21 cellular contexts compared by ENCODE assay signal in the genomic region with DNA sequence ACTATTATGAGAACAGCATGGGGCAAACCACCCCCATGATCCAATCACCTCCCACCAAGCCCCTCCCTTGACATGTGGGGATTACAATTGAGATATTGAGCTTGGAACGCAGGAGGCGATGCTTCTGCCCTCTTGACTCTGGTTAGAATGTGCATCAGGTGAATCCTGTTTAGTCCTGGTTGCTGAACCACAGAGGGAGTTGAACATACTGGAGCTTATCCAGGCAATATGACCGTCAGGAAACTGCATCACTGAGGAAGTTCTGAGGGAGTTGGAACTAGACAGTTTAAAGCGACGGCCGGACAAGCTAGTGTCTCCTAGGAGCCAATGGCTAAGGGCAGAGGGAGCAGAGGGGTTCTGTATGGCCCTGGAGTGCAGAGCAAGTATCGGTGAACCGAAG. TPM values are rescaled to one million over a fixed set of nuclear protein-coding genes. Genes with fewer than 3 reads are reported as not detected.
A peak's percentile ranks its signal among the peaks of the same experiment; 100 is the strongest.
DNase-seq lines count a peak whose midpoint lies in the region; ATAC-seq and TF ChIP-seq lines count a peak whose summit lies in the region.
"Had no signal": no experiment of that assay in that cellular context is flagged by ENCODE, and none has a peak within 500 bp of the region (broad histone marks: within the 10 kb centered on the region; RNA-seq: fewer than 3 reads in every experiment).

No MANE protein-coding gene starts in this region.

- H3K36me3 Mint-ChIP-seq in MCF 10A (ENCODE audit: insufficient read depth, unreplicated experiment) (peaks cover 39% of the 10 kb centered on the region), immature natural killer cell (peaks cover 13 to 36% (median 22%) of the 10 kb centered on the region in 3 donors)

- TF ChIP-seq CTCF in MCF 10A (IDR thresholded peaks at IDR 0.05; ENCODE audit: unreplicated experiment), result no peak

- BruUV-seq in MCF 10A (replicated peaks; lab: Mats Ljungman, UMichigan), result no TSS peak

- H3K4me1 Mint-ChIP-seq in MCF 10A (ENCODE audit: insufficient read depth, unreplicated experiment) (peaks cover 9% of the 10 kb centered on the region), immature natural killer cell (no peaks in the 10 kb centered on the region)

- H3K27ac Mint-ChIP-seq in MCF 10A (ENCODE audit: low read depth, unreplicated experiment), result peak overlapping the region; percentile 73
- H3K27ac Mint-ChIP-seq in immature natural killer cell, result peak overlapping the region in 1 of 6 donors; percentile 8
- H3K27ac Mint-ChIP-seq: activated CD8-positive, alpha-beta memory T cell treated with anti-CD3 and anti-CD28 coated beads, Interleukin-2, amount 10 ng/mL, durations not matched to agents 7 days and 5 days; activated naive CD8-positive, alpha-beta T cell; activated T-helper 1 cell treated with anti-CD3 and anti-CD28 coated beads, Interleukin-12 subunit alpha, Interleukin-12 subunit beta, Interleukin-2, Interleukin-4 antibody, amounts not matched to agents 30 ng/mL and 10 ng/mL and 1 ng/mL, durations not matched to agents 14 hours and 24 hours and 36 hours; stimulated activated memory B cell treated with anti-CD40 and anti-IgM and Interleukin-4, amounts not matched to agents 10 μg/mL and 1 μg/mL and 100 μg/mL, for 72 hours had no signal

- no peak overlapping the region for H3K4me3 Mint-ChIP-seq in MCF 10A (ENCODE audit: unreplicated experiment)
- H3K4me3 Mint-ChIP-seq in immature natural killer cell, result no peak overlapping the region
- H3K4me3 Mint-ChIP-seq: activated CD8-positive, alpha-beta memory T cell treated with anti-CD3 and anti-CD28 coated beads, Interleukin-2, amount 10 ng/mL, durations not matched to agents 7 days and 5 days; activated naive CD8-positive, alpha-beta T cell; activated T-helper 1 cell treated with anti-CD3 and anti-CD28 coated beads, Interleukin-12 subunit alpha, Interleukin-12 subunit beta, Interleukin-2, Interleukin-4 antibody, amounts not matched to agents 30 ng/mL and 10 ng/mL and 1 ng/mL, durations not matched to agents 14 hours and 24 hours and 36 hours; stimulated activated memory B cell treated with anti-CD40 and anti-IgM and Interleukin-4, amounts not matched to agents 10 μg/mL and 1 μg/mL and 100 μg/mL, for 72 hours had no signal

- H3K9me3 Mint-ChIP-seq in MCF 10A (ENCODE audit: unreplicated experiment), result no peaks in the 10 kb centered on the region
- no peaks in the 10 kb centered on the region for H3K9me3 Mint-ChIP-seq in immature natural killer cell
- H3K9me3 Mint-ChIP-seq: activated T-helper 1 cell treated with anti-CD3 and anti-CD28 coated beads, Interleukin-12 subunit alpha, Interleukin-12 subunit beta, Interleukin-2, Interleukin-4 antibody, amounts not matched to agents 30 ng/mL and 10 ng/mL and 1 ng/mL, durations not matched to agents 14 hours and 24 hours and 36 hours; stimulated activated memory B cell treated with anti-CD40 and anti-IgM and Interleukin-4, amounts not matched to agents 10 μg/mL and 1 μg/mL and 100 μg/mL, for 72 hours had no signal

- intact Hi-C loops in MCF 10A (cut with micrococcal nuclease), result loop anchor here (5.0 kb wide), 1 partner anchor 151 kb away; no protein-coding TSS in a partner anchor

- H3K27me3 Mint-ChIP-seq in MCF 10A (ENCODE audit: insufficient read depth, unreplicated experiment) (no peaks in the 10 kb centered on the region), immature natural killer cell (ENCODE audit: low read depth in 3 of 3) (no peaks in the 10 kb centered on the region)
- H3K27me3 Mint-ChIP-seq: activated CD8-positive, alpha-beta memory T cell treated with anti-CD3 and anti-CD28 coated beads, Interleukin-2, amount 10 ng/mL, durations not matched to agents 7 days and 5 days; activated naive CD8-positive, alpha-beta T cell; stimulated activated memory B cell treated with anti-CD40 and anti-IgM and Interleukin-4, amounts not matched to agents 10 μg/mL and 1 μg/mL and 100 μg/mL, for 72 hours had no signal

- peak; percentile 8 for DNase-seq in ELR (ENCODE audit: low read depth)
- DNase-seq in NCI-H69 (lab: John Stamatoyannopoulos, UW), result peak; percentile 44
- DNase-seq in MCF 10A (ENCODE audit: unreplicated experiment), result no peak
- peak; percentile 79 to 90 for DNase-seq in lung microvascular endothelial cell (ENCODE audit: low read depth in 2 of 2)
- no peak for DNase-seq in NCI-H1105 treated with DMSO at 0.1 percent for 48 hours (lab: John Stamatoyannopoulos, UW)
- no peak for DNase-seq in immature natural killer cell
- no peak for DNase-seq in NCI-H446 (lab: John Stamatoyannopoulos, UW)
- DNase-seq: activated CD4-positive, alpha-beta T cell treated with anti-CD3 and anti-CD28 coated beads for 48 hours; activated CD8-positive, alpha-beta memory T cell treated with anti-CD3 and anti-CD28 coated beads, Interleukin-2, amount 10 ng/mL, durations not matched to agents 7 days and 5 days; body of pancreas; colonic mucosa; GOT3; heart right ventricle; NCI-H82; stimulated activated CD4-positive, alpha-beta T cell treated with anti-CD3 and anti-CD28 coated beads, Interleukin-2, amount 100 ng/mL, for 24 hours; testis had no signal

- ATAC-seq in HG03097 (IDR thresholded peaks at IDR 0.05; ENCODE audit: low FRiP score, unreplicated experiment), result no peak
- ATAC-seq: activated CD8-positive, alpha-beta memory T cell treated with anti-CD3 and anti-CD28 coated beads, Interleukin-2, amount 10 ng/mL, durations not matched to agents 7 days and 5 days; body of pancreas; HepG2; stimulated activated memory B cell treated with anti-CD40 and anti-IgM and Interleukin-4, amounts not matched to agents 10 μg/mL and 1 μg/mL and 100 μg/mL, for 72 hours had no signal

- CTCF ChIA-PET in MCF 10A (lab: Yijun Ruan, JAX), result interaction anchor here (0.8 to 10.8 kb wide), 12 partner anchors 12 to 1551 kb away, joined by 3 to 434 read pairs (median 12); a partner anchor contains a TSS

- POLR2A ChIA-PET in MCF 10A (lab: Yijun Ruan, JAX), result interaction anchor here (0.6 to 5.1 kb wide), 6 partner anchors 8 to 398 kb away, joined by 3 to 90 read pairs (median 3); a partner anchor contains a TSS

RNA-seq across cellular contexts. Expression of a gene that starts 31.8 kb away (rescaled TPM):
- total RNA-seq in MCF 10A (2022) (325 and 386 TPM in 2 replicates), lung microvascular endothelial cell (63.0 and 75.0 TPM in 2 replicates)
- polyA plus RNA-seq in immature natural killer cell, result 10 to 100 TPM; 33.1 to 85.6 (median 75.2) TPM

RNA-seq across cellular contexts. Expression of a gene that starts 58.3 kb away (rescaled TPM):
- total RNA-seq in MCF 10A (2022), result 48.3 and 64.8 TPM in 2 replicates
- total RNA-seq in lung microvascular endothelial cell, result 22.2 and 26.2 TPM in 2 replicates
- 10 to 100 TPM; 20.3 to 27.2 (median 25.3) TPM for polyA plus RNA-seq in immature natural killer cell

Comparison
In these comparisons a context has a peak if more than half of its experiments do, and no peak if none do; other contexts are left out.
1. DNase-seq: peak in ELR (single experiment), NCI-H69 (single experiment) and lung microvascular endothelial cell (2 of 2); none in MCF 10A (single experiment), NCI-H1105 treated with DMSO at 0.1 percent for 48 hours (single experiment), immature natural killer cell (0 of 3) and NCI-H446 (0 of 2).